In genomic region chr10:75013522-75013921, GRCh38 we compare ENCODE assay signal across 16 cellular contexts.
DNase-seq lines count a peak whose midpoint lies in the region; ATAC-seq, FAIRE-seq and TF ChIP-seq lines count a peak whose summit lies in the region.
"Had no signal": no experiment of that assay in that cellular context is flagged by ENCODE, and none has a peak within 500 bp of the region (broad histone marks: within the 10 kb centered on the region; RNA-seq: fewer than 3 reads in every experiment).

No MANE protein-coding gene starts in this region.

- H3K9me3 ChIP-seq in osteoblast (ENCODE audit: low read depth, low read length) = no peaks in the 10 kb centered on the region
- H3K9me3 ChIP-seq: A549, testis had no signal

- H3K79me2 ChIP-seq in osteoblast (ENCODE audit: insufficient read depth, low read length) = no peaks in the 10 kb centered on the region

- CTCF ChIA-PET in activated CD4-positive, alpha-beta T cell treated with anti-CD3 and anti-CD28 coated beads for 36 hours (lab: Charles Lee) = interaction anchor here (0.6 to 1.4 kb wide), 3 partner anchors 9 to 640 kb away, joined by 3 to 7 read pairs (median 3); no protein-coding TSS in a partner anchor

- peak; percentile 83 for FAIRE-seq in GM12892 (lab: Jason Lieb, UNC)
- FAIRE-seq: A549, astrocyte had no signal

- no peak overlapping the region for H2AFZ ChIP-seq in osteoblast (ENCODE audit: low read length)

- no peak for TF ChIP-seq CTCF in osteoblast (IDR thresholded peaks at IDR 0.05; ENCODE audit: extremely low read depth, low read depth, low read length)

- no peak for TF ChIP-seq POLR2A in GM12892 (IDR thresholded peaks at IDR 0.05; ENCODE audit: low read depth, low read length)

- H3K27me3 Mint-ChIP-seq in activated CD4-positive, alpha-beta T cell treated with anti-CD3 and anti-CD28 coated beads for 36 hours = no peaks in the 10 kb centered on the region
- H3K27me3 Mint-ChIP-seq in activated naive CD8-positive, alpha-beta T cell treated with anti-CD3 and anti-CD28 coated beads, Interleukin-2, amount 50 U/mL, for 24 hours = no peaks in the 10 kb centered on the region

- intact Hi-C loops in activated CD4-positive, alpha-beta T cell treated with anti-CD3 and anti-CD28 coated beads for 36 hours (cut with DNase I, micrococcal nuclease) = loop anchor here (5.0 to 10.0 kb wide), 2 partner anchors 509 to 511 kb away; no protein-coding TSS in a partner anchor
- intact Hi-C loops in posterior vena cava (cut with DNase I) = no loop called here

- H3K4me1 ChIP-seq in osteoblast (ENCODE audit: insufficient read depth, low read length) = no peaks in the 10 kb centered on the region
- H3K4me1 ChIP-seq: A549 had no signal

- no peak for DNase-seq in activated CD4-positive, alpha-beta T cell treated with anti-CD3 and anti-CD28 coated beads for 36 hours
- no peak for DNase-seq in activated CD4-positive, alpha-beta T cell treated with anti-CD3 and anti-CD28 coated beads, Interleukin-2, amount 50 U/mL, for 48 hours
- no peak for DNase-seq in GM12892 (ENCODE audit: insufficient read length)
- no peak for DNase-seq in activated naive CD8-positive, alpha-beta T cell treated with anti-CD3 and anti-CD28 coated beads, Interleukin-2, amount 50 U/mL, for 24 hours
- DNase-seq in osteoblast (ENCODE audit: insufficient read length, low spot score, missing footprints) = no peak
- DNase-seq in posterior vena cava (ENCODE audit: low spot score) = no peak
- DNase-seq: cortex of kidney, KBM-7, NCI-H146, PC-3, testis had no signal

- H3K4me3 Mint-ChIP-seq in activated CD4-positive, alpha-beta T cell treated with anti-CD3 and anti-CD28 coated beads for 36 hours = no peak overlapping the region
- H3K4me3 Mint-ChIP-seq in activated naive CD8-positive, alpha-beta T cell treated with anti-CD3 and anti-CD28 coated beads, Interleukin-2, amount 50 U/mL, for 24 hours = peak overlapping the region; percentile 75

- no peak overlapping the region for H3K27ac ChIP-seq in osteoblast (ENCODE audit: low read depth, low read length)
- H3K27ac ChIP-seq: A549, SK-N-MC, testis had no signal

- H3K4me3 ChIP-seq in osteoblast (ENCODE audit: insufficient read depth, low read length) = no peak overlapping the region
- H3K4me3 ChIP-seq: A549, SK-N-MC, testis had no signal

- H3K36me3 Mint-ChIP-seq in activated CD4-positive, alpha-beta T cell treated with anti-CD3 and anti-CD28 coated beads for 36 hours (ENCODE audit: low read depth) = peaks cover 15% of the 10 kb centered on the region
- H3K36me3 Mint-ChIP-seq in activated naive CD8-positive, alpha-beta T cell treated with anti-CD3 and anti-CD28 coated beads, Interleukin-2, amount 50 U/mL, for 24 hours (ENCODE audit: low read depth) = peaks cover 4% of the 10 kb centered on the region

- no peaks in the 10 kb centered on the region for H3K9me3 Mint-ChIP-seq in activated CD4-positive, alpha-beta T cell treated with anti-CD3 and anti-CD28 coated beads for 36 hours (ENCODE audit: low read depth)
- H3K9me3 Mint-ChIP-seq in activated naive CD8-positive, alpha-beta T cell treated with anti-CD3 and anti-CD28 coated beads, Interleukin-2, amount 50 U/mL, for 24 hours = no peaks in the 10 kb centered on the region

- H3K36me3 ChIP-seq in osteoblast (ENCODE audit: insufficient read depth, low read length) = peaks cover 4% of the 10 kb centered on the region

- H3K4me2 ChIP-seq in osteoblast (ENCODE audit: insufficient read depth, low read length) = peak overlapping the region; percentile 14
- H3K4me2 ChIP-seq: A549 had no signal

- peak overlapping the region; percentile 82 for H3K27ac Mint-ChIP-seq in activated CD4-positive, alpha-beta T cell treated with anti-CD3 and anti-CD28 coated beads for 36 hours
- H3K27ac Mint-ChIP-seq in activated naive CD8-positive, alpha-beta T cell treated with anti-CD3 and anti-CD28 coated beads, Interleukin-2, amount 50 U/mL, for 24 hours = peak overlapping the region; percentile 85

- H3K4me1 Mint-ChIP-seq in activated CD4-positive, alpha-beta T cell treated with anti-CD3 and anti-CD28 coated beads for 36 hours = peaks cover 49% of the 10 kb centered on the region
- H3K4me1 Mint-ChIP-seq in activated naive CD8-positive, alpha-beta T cell treated with anti-CD3 and anti-CD28 coated beads, Interleukin-2, amount 50 U/mL, for 24 hours = peaks cover 51% of the 10 kb centered on the region

- H3K27me3 ChIP-seq in osteoblast (ENCODE audit: insufficient read depth, low read length) = no peaks in the 10 kb centered on the region
- H3K27me3 ChIP-seq: testis had no signal

- no peaks in the 10 kb centered on the region for H4K20me1 ChIP-seq in osteoblast (ENCODE audit: insufficient read depth, low read length)

- peak; percentile 71 for ATAC-seq in activated CD4-positive, alpha-beta T cell treated with anti-CD3 and anti-CD28 coated beads for 36 hours
- peak; percentile 8 for ATAC-seq in activated naive CD8-positive, alpha-beta T cell treated with anti-CD3 and anti-CD28 coated beads, Interleukin-2, amount 50 U/mL, for 24 hours
- ATAC-seq in GM18498 (IDR thresholded peaks at IDR 0.05; ENCODE audit: unreplicated experiment) (no peak), HG03280 (IDR thresholded peaks at IDR 0.05; ENCODE audit: unreplicated experiment) (no peak)
- ATAC-seq: A549, PC-3 had no signal

- POLR2A ChIA-PET in activated CD4-positive, alpha-beta T cell treated with anti-CD3 and anti-CD28 coated beads for 36 hours (lab: Charles Lee) = interaction anchor here (0.6 kb wide), 1 partner anchor 105 kb away, joined by 5 read pairs; no protein-coding TSS in a partner anchor

Comparison
In these comparisons a context has a peak if more than half of its experiments do, and no peak if none do; other contexts are left out.
1. ATAC-seq: peak in activated CD4-positive, alpha-beta T cell treated with anti-CD3 and anti-CD28 coated beads for 36 hours (single experiment) and activated naive CD8-positive, alpha-beta T cell treated with anti-CD3 and anti-CD28 coated beads, Interleukin-2, amount 50 U/mL, for 24 hours (single experiment); none in GM18498 (single experiment) and HG03280 (single experiment).
2. intact Hi-C loops: an anchor here in activated CD4-positive, alpha-beta T cell treated with anti-CD3 and anti-CD28 coated beads for 36 hours (5.0 to 10.0 kb wide); none called in posterior vena cava.